In genomic region chr16:14497245-14498082, GRCh38 we compare ENCODE assay signal across 1 cellular context.
TF ChIP-seq lines count a peak whose summit lies in the region.

No MANE protein-coding gene starts in this region.

TF ChIP-seq in HepG2, 621 proteins besides CTCF, POLR2A, EP300 and RAD21 (continued from another document and continues in another):
- TF ChIP-seq ZNF407 (CRISPR knock-in tag; IDR thresholded peaks at IDR 0.05; ENCODE audit: not compliant biosample characterization) (no peak), HMGA1 (CRISPR knock-in tag; conservative IDR thresholded peaks at IDR 0.05) (no peak), ERF (CRISPR knock-in tag; IDR thresholded peaks at IDR 0.05) (0 out of 2 replicates have a peak, but pooled peaks have one; percentile 29), ZNF841 (CRISPR knock-in tag; IDR thresholded peaks at IDR 0.05; ENCODE audit: borderline replicate concordance) (no peak), RFXAP (CRISPR knock-in tag; IDR thresholded peaks at IDR 0.05; ENCODE audit: borderline replicate concordance) (0 out of 2 replicates have a peak, but pooled peaks have one; percentile 10), KAT2B (IDR thresholded peaks at IDR 0.05; ENCODE audit: borderline replicate concordance, low read depth, low read length) (no peak), ELF4 (CRISPR knock-in tag; IDR thresholded peaks at IDR 0.05; ENCODE audit: borderline replicate concordance) (no peak), MTF1 (CRISPR knock-in tag; IDR thresholded peaks at IDR 0.05) (no peak), SP5 (CRISPR knock-in tag; IDR thresholded peaks at IDR 0.05; ENCODE audit: borderline replicate concordance, low read depth) (peak; percentile 7; the same call in 1 of the 2 replicates), MED8 (CRISPR knock-in tag; IDR thresholded peaks at IDR 0.05; ENCODE audit: insufficient replicate concordance) (no peak), JUN (CRISPR knock-in tag; IDR thresholded peaks at IDR 0.05) (no peak; the same call in 1 of the 2 replicates), ZNF331 (CRISPR knock-in tag; IDR thresholded peaks at IDR 0.05) (no peak), ZNF703 (CRISPR knock-in tag; IDR thresholded peaks at IDR 0.05; ENCODE audit: borderline replicate concordance) (no peak), KMT2A (CRISPR knock-in tag; IDR thresholded peaks at IDR 0.05) (0 out of 2 replicates have a peak, but pooled peaks have one; percentile 25), CEBPG (CRISPR knock-in tag; IDR thresholded peaks at IDR 0.05) (peak; percentile 56), KAT8 (CRISPR knock-in tag; IDR thresholded peaks at IDR 0.05) (0 out of 2 replicates have a peak, but pooled peaks have one; percentile 52), ATF7-NPFF (CRISPR knock-in tag; IDR thresholded peaks at IDR 0.05; ENCODE audit: low read depth) (no peak), WIZ (CRISPR knock-in tag; IDR thresholded peaks at IDR 0.05) (peak; percentile 79; the same call in 1 of the 2 replicates), SAP130 (CRISPR knock-in tag; IDR thresholded peaks at IDR 0.05; ENCODE audit: low read depth) (peak; percentile 25; the same call in 1 of the 2 replicates), ZNF672 (CRISPR knock-in tag; IDR thresholded peaks at IDR 0.05) (no peak), MYNN (CRISPR knock-in tag; IDR thresholded peaks at IDR 0.05; ENCODE audit: low read depth) (no peak), ZNF24 (IDR thresholded peaks at IDR 0.05) (no peak), SALL2 (CRISPR knock-in tag; IDR thresholded peaks at IDR 0.05) (no peak), ZNF737 (CRISPR knock-in tag; IDR thresholded peaks at IDR 0.05; ENCODE audit: borderline replicate concordance) (no peak), SNRNP70 (IDR thresholded peaks at IDR 0.05; ENCODE audit: low read depth, low read length) (no peak), ZNF558 (CRISPR knock-in tag; IDR thresholded peaks at IDR 0.05; ENCODE audit: borderline replicate concordance) (no peak), FOXK2 (IDR thresholded peaks at IDR 0.05) (peak; percentile 41; the same call in 1 of the 2 replicates)
- TF ChIP-seq, protein P1, sequence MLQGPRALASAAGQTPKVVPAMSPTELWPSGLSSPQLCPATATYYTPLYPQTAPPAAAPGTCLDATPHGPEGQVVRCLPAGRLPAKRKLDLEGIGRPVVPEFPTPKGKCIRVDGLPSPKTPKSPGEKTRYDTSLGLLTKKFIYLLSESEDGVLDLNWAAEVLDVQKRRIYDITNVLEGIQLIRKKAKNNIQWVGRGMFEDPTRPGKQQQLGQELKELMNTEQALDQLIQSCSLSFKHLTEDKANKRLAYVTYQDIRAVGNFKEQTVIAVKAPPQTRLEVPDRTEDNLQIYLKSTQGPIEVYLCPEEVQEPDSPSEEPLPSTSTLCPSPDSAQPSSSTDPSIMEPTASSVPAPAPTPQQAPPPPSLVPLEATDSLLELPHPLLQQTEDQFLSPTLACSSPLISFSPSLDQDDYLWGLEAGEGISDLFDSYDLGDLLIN (CRISPR knock-in tag; IDR thresholded peaks at IDR 0.05; ENCODE audit: borderline replicate concordance), result no peak
- TF ChIP-seq, protein P2, sequence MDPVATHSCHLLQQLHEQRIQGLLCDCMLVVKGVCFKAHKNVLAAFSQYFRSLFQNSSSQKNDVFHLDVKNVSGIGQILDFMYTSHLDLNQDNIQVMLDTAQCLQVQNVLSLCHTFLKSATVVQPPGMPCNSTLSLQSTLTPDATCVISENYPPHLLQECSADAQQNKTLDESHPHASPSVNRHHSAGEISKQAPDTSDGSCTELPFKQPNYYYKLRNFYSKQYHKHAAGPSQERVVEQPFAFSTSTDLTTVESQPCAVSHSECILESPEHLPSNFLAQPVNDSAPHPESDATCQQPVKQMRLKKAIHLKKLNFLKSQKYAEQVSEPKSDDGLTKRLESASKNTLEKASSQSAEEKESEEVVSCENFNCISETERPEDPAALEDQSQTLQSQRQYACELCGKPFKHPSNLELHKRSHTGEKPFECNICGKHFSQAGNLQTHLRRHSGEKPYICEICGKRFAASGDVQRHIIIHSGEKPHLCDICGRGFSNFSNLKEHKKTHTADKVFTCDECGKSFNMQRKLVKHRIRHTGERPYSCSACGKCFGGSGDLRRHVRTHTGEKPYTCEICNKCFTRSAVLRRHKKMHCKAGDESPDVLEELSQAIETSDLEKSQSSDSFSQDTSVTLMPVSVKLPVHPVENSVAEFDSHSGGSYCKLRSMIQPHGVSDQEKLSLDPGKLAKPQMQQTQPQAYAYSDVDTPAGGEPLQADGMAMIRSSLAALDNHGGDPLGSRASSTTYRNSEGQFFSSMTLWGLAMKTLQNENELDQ (CRISPR knock-in tag; IDR thresholded peaks at IDR 0.05; ENCODE audit: borderline replicate concordance), result no peak
- TF ChIP-seq, protein P3, sequence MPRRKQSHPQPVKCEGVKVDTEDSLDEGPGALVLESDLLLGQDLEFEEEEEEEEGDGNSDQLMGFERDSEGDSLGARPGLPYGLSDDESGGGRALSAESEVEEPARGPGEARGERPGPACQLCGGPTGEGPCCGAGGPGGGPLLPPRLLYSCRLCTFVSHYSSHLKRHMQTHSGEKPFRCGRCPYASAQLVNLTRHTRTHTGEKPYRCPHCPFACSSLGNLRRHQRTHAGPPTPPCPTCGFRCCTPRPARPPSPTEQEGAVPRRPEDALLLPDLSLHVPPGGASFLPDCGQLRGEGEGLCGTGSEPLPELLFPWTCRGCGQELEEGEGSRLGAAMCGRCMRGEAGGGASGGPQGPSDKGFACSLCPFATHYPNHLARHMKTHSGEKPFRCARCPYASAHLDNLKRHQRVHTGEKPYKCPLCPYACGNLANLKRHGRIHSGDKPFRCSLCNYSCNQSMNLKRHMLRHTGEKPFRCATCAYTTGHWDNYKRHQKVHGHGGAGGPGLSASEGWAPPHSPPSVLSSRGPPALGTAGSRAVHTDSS (CRISPR knock-in tag; conservative IDR thresholded peaks at IDR 0.05), result no peak
- TF ChIP-seq, protein P4, sequence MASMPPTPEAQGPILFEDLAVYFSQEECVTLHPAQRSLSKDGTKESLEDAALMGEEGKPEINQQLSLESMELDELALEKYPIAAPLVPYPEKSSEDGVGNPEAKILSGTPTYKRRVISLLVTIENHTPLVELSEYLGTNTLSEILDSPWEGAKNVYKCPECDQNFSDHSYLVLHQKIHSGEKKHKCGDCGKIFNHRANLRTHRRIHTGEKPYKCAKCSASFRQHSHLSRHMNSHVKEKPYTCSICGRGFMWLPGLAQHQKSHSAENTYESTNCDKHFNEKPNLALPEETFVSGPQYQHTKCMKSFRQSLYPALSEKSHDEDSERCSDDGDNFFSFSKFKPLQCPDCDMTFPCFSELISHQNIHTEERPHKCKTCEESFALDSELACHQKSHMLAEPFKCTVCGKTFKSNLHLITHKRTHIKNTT (CRISPR knock-in tag; IDR thresholded peaks at IDR 0.05), result no peak
- TF ChIP-seq, protein P5, sequence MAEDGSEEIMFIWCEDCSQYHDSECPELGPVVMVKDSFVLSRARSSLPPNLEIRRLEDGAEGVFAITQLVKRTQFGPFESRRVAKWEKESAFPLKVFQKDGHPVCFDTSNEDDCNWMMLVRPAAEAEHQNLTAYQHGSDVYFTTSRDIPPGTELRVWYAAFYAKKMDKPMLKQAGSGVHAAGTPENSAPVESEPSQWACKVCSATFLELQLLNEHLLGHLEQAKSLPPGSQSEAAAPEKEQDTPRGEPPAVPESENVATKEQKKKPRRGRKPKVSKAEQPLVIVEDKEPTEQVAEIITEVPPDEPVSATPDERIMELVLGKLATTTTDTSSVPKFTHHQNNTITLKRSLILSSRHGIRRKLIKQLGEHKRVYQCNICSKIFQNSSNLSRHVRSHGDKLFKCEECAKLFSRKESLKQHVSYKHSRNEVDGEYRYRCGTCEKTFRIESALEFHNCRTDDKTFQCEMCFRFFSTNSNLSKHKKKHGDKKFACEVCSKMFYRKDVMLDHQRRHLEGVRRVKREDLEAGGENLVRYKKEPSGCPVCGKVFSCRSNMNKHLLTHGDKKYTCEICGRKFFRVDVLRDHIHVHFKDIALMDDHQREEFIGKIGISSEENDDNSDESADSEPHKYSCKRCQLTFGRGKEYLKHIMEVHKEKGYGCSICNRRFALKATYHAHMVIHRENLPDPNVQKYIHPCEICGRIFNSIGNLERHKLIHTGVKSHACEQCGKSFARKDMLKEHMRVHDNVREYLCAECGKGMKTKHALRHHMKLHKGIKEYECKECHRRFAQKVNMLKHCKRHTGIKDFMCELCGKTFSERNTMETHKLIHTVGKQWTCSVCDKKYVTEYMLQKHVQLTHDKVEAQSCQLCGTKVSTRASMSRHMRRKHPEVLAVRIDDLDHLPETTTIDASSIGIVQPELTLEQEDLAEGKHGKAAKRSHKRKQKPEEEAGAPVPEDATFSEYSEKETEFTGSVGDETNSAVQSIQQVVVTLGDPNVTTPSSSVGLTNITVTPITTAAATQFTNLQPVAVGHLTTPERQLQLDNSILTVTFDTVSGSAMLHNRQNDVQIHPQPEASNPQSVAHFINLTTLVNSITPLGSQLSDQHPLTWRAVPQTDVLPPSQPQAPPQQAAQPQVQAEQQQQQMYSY (CRISPR knock-in tag; IDR thresholded peaks at IDR 0.05), result no peak
